Comparison of ENCODE assay signal across 8 cellular contexts in genomic region chr15:69475769-69476358, GRCh38.
DNase-seq lines count a peak whose midpoint lies in the region; ATAC-seq lines count a peak whose summit lies in the region.

No MANE protein-coding gene starts in this region.

- no peak for ATAC-seq in GM19397 (IDR thresholded peaks at IDR 0.05; ENCODE audit: unreplicated experiment)

- DNase-seq in SIG-M5 treated with dmso at 0.1 percent for 504 hours (lab: John Stamatoyannopoulos, UW; ENCODE audit: unreplicated experiment), result peak; percentile 73
- no peak for DNase-seq in SIG-M5 (lab: John Stamatoyannopoulos, UW)
- DNase-seq in NCI-H2171 (lab: John Stamatoyannopoulos, UW), result peak; percentile 51
- DNase-seq in activated CD4-positive, CD25-positive, alpha-beta regulatory T cell treated with anti-CD3 and anti-CD28 coated beads, Interleukin-2, amount 50 U/mL, for 16 hours (ENCODE audit: low read depth, low spot score), result peak; percentile 40
- peak; percentile 63 for DNase-seq in central memory CD4-positive, alpha-beta T cell
- peak; percentile 86 for DNase-seq in left kidney (ENCODE audit: low read depth, low spot score)
- DNase-seq in stimulated activated CD4-positive, alpha-beta T cell treated with anti-CD3 and anti-CD28 coated beads, Interleukin-4, amount 100 ng/mL, for 24 hours, result peak; percentile 80
